13 cellular contexts compared by ENCODE assay signal in genomic region chr10:14585287-14586193, GRCh38.
DNase-seq lines count a peak whose midpoint lies in the region; ATAC-seq and TF ChIP-seq lines count a peak whose summit lies in the region.
"Had no signal": no experiment of that assay in that cellular context is flagged by ENCODE, and none has a peak within 500 bp of the region (broad histone marks: within the 10 kb centered on the region; RNA-seq: fewer than 3 reads in every experiment).

No MANE protein-coding gene starts in this region.

- no peak for ATAC-seq in activated T-cell treated with anti-CD3 and anti-CD28 coated beads, Interleukin-2, amount 50 U/mL, for 72 hours (replicated peaks in 1 of 2)
- ATAC-seq in T-helper 17 cell = no peak
- ATAC-seq: upper lobe of right lung had no signal

- H3K36me3 Mint-ChIP-seq in activated T-cell treated with anti-CD3 and anti-CD28 coated beads, Interleukin-2, amount 50 U/mL, for 72 hours (ENCODE audit: insufficient read depth in 2 of 2) = peaks cover 8 to 22% of the 10 kb centered on the region in 2 donors
- H3K36me3 Mint-ChIP-seq in T-helper 17 cell (ENCODE audit: low read depth) (no peaks in the 10 kb centered on the region), type B pancreatic cell (peaks cover 25% of the 10 kb centered on the region)

- H3K27ac Mint-ChIP-seq in activated T-cell treated with anti-CD3 and anti-CD28 coated beads, Interleukin-2, amount 50 U/mL, for 72 hours = peak overlapping the region; percentile 75
- H3K27ac Mint-ChIP-seq in T-helper 17 cell (peak overlapping the region; percentile 97), type B pancreatic cell (peak overlapping the region; percentile 47)

- no peak for TF ChIP-seq CTCF in type B pancreatic cell (conservative IDR thresholded peaks at IDR 0.05)

- no peaks in the 10 kb centered on the region for H3K27me3 Mint-ChIP-seq in activated T-cell treated with anti-CD3 and anti-CD28 coated beads, Interleukin-2, amount 50 U/mL, for 72 hours (ENCODE audit: low read depth)
- H3K27me3 Mint-ChIP-seq in T-helper 17 cell (no peaks in the 10 kb centered on the region), type B pancreatic cell (no peaks in the 10 kb centered on the region)

- DNase-seq in activated T-cell treated with anti-CD3 and anti-CD28 coated beads, Interleukin-2, amount 50 U/mL, for 72 hours = no peak
- DNase-seq in activated T-cell treated with anti-CD3 and anti-CD28 coated beads for 4 hours (no peak), T-helper 17 cell (no peak), glomerular visceral epithelial cell (ENCODE audit: extremely low spot score) (peak; percentile 7), type B pancreatic cell (ENCODE audit: extremely low spot score, unreplicated experiment) (no peak), SW 1271 (lab: John Stamatoyannopoulos, UW) (no peak), KG1 (lab: John Stamatoyannopoulos, UW) (no peak), NCI-H82 (lab: John Stamatoyannopoulos, UW) (no peak)
- DNase-seq: activated gamma-delta T cell treated with Interleukin-2 at 50 U/mL for 16 hours; effector CD4-positive, alpha-beta T cell; NCI-H526; nucleus accumbens; upper lobe of right lung had no signal

- peak overlapping the region; percentile 86 to 95 for H3K4me3 Mint-ChIP-seq in activated T-cell treated with anti-CD3 and anti-CD28 coated beads, Interleukin-2, amount 50 U/mL, for 72 hours
- peak overlapping the region; percentile 83 for H3K4me3 Mint-ChIP-seq in T-helper 17 cell
- H3K4me3 Mint-ChIP-seq in type B pancreatic cell = no peak overlapping the region

- H3K9me3 ChIP-seq in T-helper 17 cell (ENCODE audit: control insufficient read depth, low read length, poor library complexity, severe bottlenecking) = no peaks in the 10 kb centered on the region
- H3K9me3 ChIP-seq: upper lobe of right lung had no signal

- no peaks in the 10 kb centered on the region for H3K9me3 Mint-ChIP-seq in activated T-cell treated with anti-CD3 and anti-CD28 coated beads, Interleukin-2, amount 50 U/mL, for 72 hours
- peaks cover 4% of the 10 kb centered on the region for H3K9me3 Mint-ChIP-seq in type B pancreatic cell

- peaks cover 96% of the 10 kb centered on the region for H3K4me1 Mint-ChIP-seq in activated T-cell treated with anti-CD3 and anti-CD28 coated beads, Interleukin-2, amount 50 U/mL, for 72 hours (ENCODE audit: low read depth)
- H3K4me1 Mint-ChIP-seq in T-helper 17 cell (peaks cover 71% of the 10 kb centered on the region), type B pancreatic cell (ENCODE audit: unreplicated experiment) (peaks cover 33% of the 10 kb centered on the region)

Comparison
In these comparisons a context has a peak if more than half of its experiments do, and no peak if none do; other contexts are left out.
1. H3K27ac Mint-ChIP-seq: peak in every context shown above with its lines; median percentile 97 in T-helper 17 cell; 75 in activated T-cell treated with anti-CD3 and anti-CD28 coated beads, Interleukin-2, amount 50 U/mL, for 72 hours; 47 in type B pancreatic cell.